In genomic region chr15:101175396-101175795, GRCh38 we compare ENCODE assay signal across 17 cellular contexts.
DNase-seq lines count a peak whose midpoint lies in the region; ATAC-seq, FAIRE-seq and TF ChIP-seq lines count a peak whose summit lies in the region.
"Had no signal": no experiment of that assay in that cellular context is flagged by ENCODE, and none has a peak within 500 bp of the region (broad histone marks: within the 10 kb centered on the region; RNA-seq: fewer than 3 reads in every experiment).

No MANE protein-coding gene starts in this region.

- no peak overlapping the region for H3K4me2 ChIP-seq in HepG2 (ENCODE audit: low read depth, low read length)

- no peak overlapping the region for H2AFZ ChIP-seq in HepG2 (ENCODE audit: low read length)

- H3K4me1 Mint-ChIP-seq in activated naive CD4-positive, alpha-beta T cell treated with anti-CD3 and anti-CD28 coated beads for 36 hours (ENCODE audit: low read depth): peaks cover 12% of the 10 kb centered on the region

- H3K4me1 ChIP-seq in liver (ENCODE audit: control insufficient read depth in 4 of 4, insufficient read depth in 4 of 4, low read length in 3 of 4): peaks cover 0 to 10% (median 2%) of the 10 kb centered on the region in 4 donors
- H3K4me1 ChIP-seq in HepG2 (ENCODE audit: insufficient read depth, low read length): peaks cover 21% of the 10 kb centered on the region
- peaks cover 45% of the 10 kb centered on the region for H3K4me1 ChIP-seq in lower lobe of right lung
- H3K4me1 ChIP-seq in Peyer's patch: peaks cover 0 to 3% (median 0%) of the 10 kb centered on the region in 4 donors
- H3K4me1 ChIP-seq: uterus had no signal

- TF ChIP-seq RAD21 in liver (IDR thresholded peaks at IDR 0.05) (no peak), HepG2 (CRISPR knock-in tag; IDR thresholded peaks at IDR 0.05) (no peak)

- no peak for TF ChIP-seq POLR2A in HepG2 (IDR thresholded peaks at IDR 0.05; ENCODE audit: insufficient read depth in 1 of 2, low read depth in 2 of 2, low read length in 2 of 2)
- no peak for TF ChIP-seq POLR2A in GM18505 (IDR thresholded peaks at IDR 0.05; ENCODE audit: borderline replicate concordance, extremely low read depth, insufficient read depth, insufficient read length)
- TF ChIP-seq POLR2A in Peyer's patch (IDR thresholded peaks at IDR 0.05): no peak

- H3K36me3 Mint-ChIP-seq in activated naive CD4-positive, alpha-beta T cell treated with anti-CD3 and anti-CD28 coated beads for 36 hours (ENCODE audit: low read depth): peaks cover 27% of the 10 kb centered on the region

- H3K79me2 ChIP-seq in HepG2 (ENCODE audit: insufficient read depth, low read length): no peaks in the 10 kb centered on the region

- in situ Hi-C loops in HepG2 (cut with HindIII; ENCODE audit: extremely low pct_ligation_motif_present, low pct_unique_long_range_greater_than_20kb): no loop called here

- BruUV-seq in HepG2 (replicated peaks; lab: Mats Ljungman, UMichigan): no TSS peak

- FAIRE-seq in HepG2 (lab: Jason Lieb, UNC) (no peak), HTR-8/SVneo (lab: Jason Lieb, UNC) (no peak)
- FAIRE-seq: GM12891, keratinocyte had no signal

- H3K27ac ChIP-seq in liver (ENCODE audit: low read depth in 1 of 2, low read length in 2 of 2) (peak overlapping the region in 1 of 2 donors; percentile 43), HepG2 (ENCODE audit: extremely low read length, insufficient read depth, low read length) (no peak overlapping the region), lower lobe of right lung (peak overlapping the region; percentile 48), Peyer's patch (peak overlapping the region in 1 of 4 donors; percentile 47)
- H3K27ac ChIP-seq: foreskin keratinocyte, uterus had no signal

- TF ChIP-seq CTCF in liver (IDR thresholded peaks at IDR 0.05; ENCODE audit: low read depth, low read length, missing input control): no peak
- TF ChIP-seq CTCF in HepG2 (CRISPR knock-in tag; IDR thresholded peaks at IDR 0.05): no peak
- no peak for TF ChIP-seq CTCF in lower lobe of right lung (IDR thresholded peaks at IDR 0.05)
- no peak for TF ChIP-seq CTCF in Peyer's patch (IDR thresholded peaks at IDR 0.05)

- no peaks in the 10 kb centered on the region for H4K20me1 ChIP-seq in HepG2 (ENCODE audit: insufficient read depth, low read length)

- TF ChIP-seq EP300 in HepG2 (IDR thresholded peaks at IDR 0.05; ENCODE audit: low read depth in 2 of 2, low read length in 2 of 2) (no peak), HepG2 (CRISPR knock-in tag; IDR thresholded peaks at IDR 0.05; ENCODE audit: borderline replicate concordance) (no peak)

- CTCF ChIA-PET in HepG2 (lab: Yijun Ruan, JAX; ENCODE audit: low intra/inter-chr PET ratio, low total read pairs): no interaction called here
- CTCF ChIA-PET in activated naive CD4-positive, alpha-beta T cell treated with anti-CD3 and anti-CD28 coated beads for 36 hours (lab: Charles Lee): interaction anchor here (1.4 kb wide), 1 partner anchor 13 kb away, joined by 5 read pairs; no protein-coding TSS in a partner anchor

- H3K4me3 Mint-ChIP-seq in activated naive CD4-positive, alpha-beta T cell treated with anti-CD3 and anti-CD28 coated beads for 36 hours: no peak overlapping the region

- no peaks in the 10 kb centered on the region for H3K9me3 ChIP-seq in liver (ENCODE audit: control insufficient read depth in 4 of 4, low read length in 3 of 4)
- H3K9me3 ChIP-seq in HepG2 (ENCODE audit: low read length): no peaks in the 10 kb centered on the region
- H3K9me3 ChIP-seq in lower lobe of right lung: no peaks in the 10 kb centered on the region
- no peaks in the 10 kb centered on the region for H3K9me3 ChIP-seq in Peyer's patch
- H3K9me3 ChIP-seq: uterus had no signal

- DNase-seq in HepG2 (ENCODE audit: low spot score): no peak
- peak; percentile 47 for DNase-seq in UCSD-AML1 (lab: John Stamatoyannopoulos, UW; ENCODE audit: unreplicated experiment)
- no peak for DNase-seq in lower lobe of right lung
- DNase-seq in activated naive CD4-positive, alpha-beta T cell treated with anti-CD3 and anti-CD28 coated beads for 36 hours: no peak
- no peak for DNase-seq in HTR-8/SVneo (ENCODE audit: insufficient read length, low spot score)
- DNase-seq in Peyer's patch: no peak
- DNase-seq: activated CD4-positive, alpha-beta T cell treated with anti-CD3 and anti-CD28 coated beads for 1 hour; DMS79; effector CD8-positive, alpha-beta T cell; foreskin keratinocyte; GOT3; NCI-H2081 treated with DMSO at 0.1 percent for 48 hours; uterus had no signal

- H3K4me3 ChIP-seq in liver (ENCODE audit: low read depth in 1 of 3, low read length in 3 of 3) (no peak overlapping the region), HepG2 (replicated peaks in 1 of 3; ENCODE audit: insufficient read depth in 1 of 3, low read depth in 2 of 3, low read length in 3 of 3) (no peak overlapping the region), lower lobe of right lung (no peak overlapping the region), Peyer's patch (no peak overlapping the region)
- H3K4me3 ChIP-seq: uterus had no signal

- no peak overlapping the region for H3K27ac Mint-ChIP-seq in activated naive CD4-positive, alpha-beta T cell treated with anti-CD3 and anti-CD28 coated beads for 36 hours

- POLR2A ChIA-PET in HepG2 (lab: Yijun Ruan, JAX): no interaction called here

- no peaks in the 10 kb centered on the region for H3K9me3 Mint-ChIP-seq in activated naive CD4-positive, alpha-beta T cell treated with anti-CD3 and anti-CD28 coated beads for 36 hours

- intact Hi-C loops in HepG2 (cut with micrococcal nuclease; ENCODE audit: unreplicated experiment) (no loop called here), lower lobe of right lung (cut with DNase I) (no loop called here)
- intact Hi-C loops in activated naive CD4-positive, alpha-beta T cell treated with anti-CD3 and anti-CD28 coated beads for 36 hours (cut with micrococcal nuclease): no loop called here

- ATAC-seq in HepG2 (no peak), lower lobe of right lung (peak; percentile 4 to 41), GM18505 (IDR thresholded peaks at IDR 0.05; ENCODE audit: unreplicated experiment) (no peak)
- ATAC-seq: foreskin keratinocyte had no signal

- H3K27me3 Mint-ChIP-seq in activated naive CD4-positive, alpha-beta T cell treated with anti-CD3 and anti-CD28 coated beads for 36 hours (ENCODE audit: low read depth): no peaks in the 10 kb centered on the region

- WGBS in liver: 72% methylated on average over 12 of the region's 12 CpGs
- WGBS in HepG2 (ENCODE audit: low lambda C conversion rate): 98% methylated on average over 12 of the region's 12 CpGs

- H3K36me3 ChIP-seq in liver (ENCODE audit: control insufficient read depth in 4 of 4, insufficient read depth in 3 of 4, low read depth in 1 of 4, low read length in 3 of 4) (peaks cover 0 to 4% (median 3%) of the 10 kb centered on the region in 4 donors), HepG2 (replicated peaks in 1 of 2; ENCODE audit: control insufficient read depth in 1 of 2, insufficient read depth in 2 of 2, low read length in 2 of 2) (peaks cover 7 to 33% of the 10 kb centered on the region in 2 experiments; a peak in 4 of 5 replicates), lower lobe of right lung (peaks cover 25% of the 10 kb centered on the region), Peyer's patch (peaks cover 0 to 6% (median 0%) of the 10 kb centered on the region in 3 donors)
- H3K36me3 ChIP-seq: uterus had no signal

- H3K9ac ChIP-seq in liver (ENCODE audit: low read depth in 1 of 2, low read length in 2 of 2) (no peak overlapping the region), HepG2 (ENCODE audit: insufficient read depth, low read depth, low read length) (no peak overlapping the region)

- H3K27me3 ChIP-seq in liver (ENCODE audit: control insufficient read depth in 4 of 4, insufficient read depth in 4 of 4, low read length in 3 of 4): no peaks in the 10 kb centered on the region
- no peaks in the 10 kb centered on the region for H3K27me3 ChIP-seq in HepG2 (ENCODE audit: control insufficient read depth in 1 of 2, insufficient read depth in 2 of 2, low read length in 2 of 2)
- H3K27me3 ChIP-seq in lower lobe of right lung (ENCODE audit: low read depth): no peaks in the 10 kb centered on the region
- H3K27me3 ChIP-seq in Peyer's patch: no peaks in the 10 kb centered on the region
- H3K27me3 ChIP-seq: foreskin keratinocyte, uterus had no signal

TF ChIP-seq in liver, 16 proteins besides CTCF, POLR2A, EP300 and RAD21 (continues in another document):
- TF ChIP-seq RXRA (IDR thresholded peaks at IDR 0.05): peak in 1 of 2 donors; percentile 3
- peak; percentile 49 for TF ChIP-seq NR2F2 (IDR thresholded peaks at IDR 0.05)
- no peak for TF ChIP-seq HNF4G (IDR thresholded peaks at IDR 0.05)
- no peak for TF ChIP-seq ZBTB33 (IDR thresholded peaks at IDR 0.05)

TF ChIP-seq in HepG2, 621 proteins besides CTCF, POLR2A, EP300 and RAD21:
- TF ChIP-seq HIVEP1 (CRISPR knock-in tag; IDR thresholded peaks at IDR 0.05): no peak
- no peak for TF ChIP-seq ZNF180 (CRISPR knock-in tag; IDR thresholded peaks at IDR 0.05; ENCODE audit: borderline replicate concordance, low read depth)
- TF ChIP-seq, protein P1, sequence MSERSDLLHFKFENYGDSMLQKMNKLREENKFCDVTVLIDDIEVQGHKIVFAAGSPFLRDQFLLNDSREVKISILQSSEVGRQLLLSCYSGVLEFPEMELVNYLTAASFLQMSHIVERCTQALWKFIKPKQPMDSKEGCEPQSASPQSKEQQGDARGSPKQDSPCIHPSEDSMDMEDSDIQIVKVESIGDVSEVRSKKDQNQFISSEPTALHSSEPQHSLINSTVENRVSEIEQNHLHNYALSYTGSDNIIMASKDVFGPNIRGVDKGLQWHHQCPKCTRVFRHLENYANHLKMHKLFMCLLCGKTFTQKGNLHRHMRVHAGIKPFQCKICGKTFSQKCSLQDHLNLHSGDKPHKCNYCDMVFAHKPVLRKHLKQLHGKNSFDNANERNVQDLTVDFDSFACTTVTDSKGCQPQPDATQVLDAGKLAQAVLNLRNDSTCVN (CRISPR knock-in tag; IDR thresholded peaks at IDR 0.05; ENCODE audit: borderline replicate concordance): no peak
- no peak for TF ChIP-seq ADNP (CRISPR knock-in tag; IDR thresholded peaks at IDR 0.05)
- no peak for TF ChIP-seq HINFP (CRISPR knock-in tag; IDR thresholded peaks at IDR 0.05; ENCODE audit: low read depth)
- no peak for TF ChIP-seq TRIM24 (CRISPR knock-in tag; IDR thresholded peaks at IDR 0.05)
- no peak for TF ChIP-seq ZNF317 (CRISPR knock-in tag; IDR thresholded peaks at IDR 0.05)
TF ChIP-seq in HepG2: peak in this region for 0.

Comparison
In these comparisons a context has a peak if more than half of its experiments do, and no peak if none do; other contexts are left out.
1. ATAC-seq: peak in lower lobe of right lung (2 of 2); none in HepG2 (single experiment) and GM18505 (single experiment).